Comparison of ENCODE assay signal across 9 cellular contexts in genomic region chrX:21975827-21976226, GRCh38. TPM values are rescaled to one million over a fixed set of nuclear protein-coding genes. Genes with fewer than 3 reads are reported as not detected.
DNase-seq lines count a peak whose midpoint lies in the region; ATAC-seq and TF ChIP-seq lines count a peak whose summit lies in the region.
"Had no signal": no experiment of that assay in that cellular context is flagged by ENCODE, and none has a peak within 500 bp of the region (broad histone marks: within the 10 kb centered on the region; RNA-seq: fewer than 3 reads in every experiment).

No MANE protein-coding gene starts in this region.

- H3K4me3 Mint-ChIP-seq in MCF 10A (ENCODE audit: unreplicated experiment), result no peak overlapping the region

- no peak; the same call in 1 of the 2 replicates for TF ChIP-seq CTCF in 22Rv1 (IDR thresholded peaks at IDR 0.05)
- TF ChIP-seq CTCF in MCF 10A (IDR thresholded peaks at IDR 0.05; ENCODE audit: unreplicated experiment), result peak; percentile 44
- TF ChIP-seq CTCF in right lobe of liver (IDR thresholded peaks at IDR 0.05), result peak in 3 of 4 donors; percentile 16 to 19 (median 18)

- H3K4me1 Mint-ChIP-seq in MCF 10A (ENCODE audit: insufficient read depth, unreplicated experiment), result peaks cover 6% of the 10 kb centered on the region

- no peaks in the 10 kb centered on the region for H3K9me3 Mint-ChIP-seq in MCF 10A (ENCODE audit: unreplicated experiment)

- no TSS peak for BruUV-seq in MCF 10A (replicated peaks; lab: Mats Ljungman, UMichigan)

- H3K27me3 Mint-ChIP-seq in MCF 10A (ENCODE audit: insufficient read depth, unreplicated experiment), result peaks cover 54% of the 10 kb centered on the region

- peaks cover 0 to 3% of the 10 kb centered on the region in 2 donors for H3K27me3 ChIP-seq in right lobe of liver

- no peaks in the 10 kb centered on the region for H3K9me3 ChIP-seq in right lobe of liver

- TF ChIP-seq POLR2A in right lobe of liver (IDR thresholded peaks at IDR 0.05), result no peak
- no peak for TF ChIP-seq POLR2A in GM18505 (IDR thresholded peaks at IDR 0.05; ENCODE audit: borderline replicate concordance, extremely low read depth, insufficient read depth, insufficient read length)

- peak in 2 of 4 donors; percentile 52 to 57 for ATAC-seq in right lobe of liver
- no peak for ATAC-seq in HG03439 (IDR thresholded peaks at IDR 0.05; ENCODE audit: unreplicated experiment)
- ATAC-seq in GM18505 (IDR thresholded peaks at IDR 0.05; ENCODE audit: unreplicated experiment), result no peak

- 35% methylated on average over 6 of the region's 6 CpGs for WGBS in right lobe of liver (ENCODE audit: insufficient coverage, low coverage, low lambda C conversion rate, missing lambda C conversion rate)

- POLR2A ChIA-PET in MCF 10A (lab: Yijun Ruan, JAX), result interaction anchor here (0.9 to 1.2 kb wide), 3 partner anchors 10 to 43 kb away, joined by 3 to 6 read pairs (median 3); no protein-coding TSS in a partner anchor

- CTCF ChIA-PET in MCF 10A (lab: Yijun Ruan, JAX), result interaction anchor here (0.6 to 4.1 kb wide), 16 partner anchors 9 to 1472 kb away, joined by 3 to 30 read pairs (median 3); no protein-coding TSS in a partner anchor

- DNase-seq in H4 (ENCODE audit: low spot score), result peak; percentile 11
- DNase-seq in MCF 10A (ENCODE audit: unreplicated experiment), result peak; percentile 36
- no peak for DNase-seq in right lobe of liver
- DNase-seq in SW 1271 (lab: John Stamatoyannopoulos, UW), result no peak
- DNase-seq in NCI-H2196 (lab: John Stamatoyannopoulos, UW; ENCODE audit: unreplicated experiment), result no peak
- DNase-seq: WERI-Rb-1 had no signal

- intact Hi-C loops in MCF 10A (cut with micrococcal nuclease), result loop anchor here (1.0 to 5.0 kb wide), 4 partner anchors 139 to 1449 kb away; partner anchors contain the start of gene MBTPS2
- intact Hi-C loops in right lobe of liver (cut with DNase I), result no loop called here

- no peak overlapping the region for H3K4me3 ChIP-seq in right lobe of liver

- peak overlapping the region; percentile 35 for H3K27ac Mint-ChIP-seq in MCF 10A (ENCODE audit: low read depth, unreplicated experiment)

- H3K27ac ChIP-seq in 22Rv1 (peak overlapping the region; percentile 83; the same call in 1 of the 2 replicates), right lobe of liver (no peak overlapping the region)
- H3K27ac ChIP-seq: WERI-Rb-1 had no signal

- peaks cover 67% of the 10 kb centered on the region for H3K36me3 Mint-ChIP-seq in MCF 10A (ENCODE audit: insufficient read depth, unreplicated experiment)

- no peaks in the 10 kb centered on the region for H3K36me3 ChIP-seq in right lobe of liver

- H3K4me1 ChIP-seq in right lobe of liver, result no peaks in the 10 kb centered on the region

RNA-seq across cellular contexts. Expression of gene SMS, which starts 35.3 kb away (rescaled TPM):
- total RNA-seq in H4 (2014; rRNA removed; shearing (Covaris generic)), result 188 and 213 TPM in 2 replicates
- total RNA-seq in MCF 10A (2022) (160 and 181 TPM in 2 replicates), right lobe of liver (10 to 100 TPM; 14.6 to 27.1 (median 21.9) TPM)

RNA-seq across cellular contexts. Expression of gene PHEX, which starts 56.3 kb away (rescaled TPM):
- 0.85 and 1.3 TPM in 2 replicates for total RNA-seq in H4 (2014; rRNA removed; shearing (Covaris generic))
- 0.69 and 0.89 TPM in 2 replicates for total RNA-seq in MCF 10A (2022)
- total RNA-seq in right lobe of liver, result under 1 TPM in 1 of 6 experiments, not detected in 5; 0.13 TPM

Comparison
In these comparisons a context has a peak if more than half of its experiments do, and no peak if none do; other contexts are left out.
1. DNase-seq: peak in H4 (single experiment) and MCF 10A (single experiment); none in right lobe of liver (0 of 3), SW 1271 (0 of 2) and NCI-H2196 (single experiment).